13 cellular contexts compared by ENCODE assay signal in the genomic region with DNA sequence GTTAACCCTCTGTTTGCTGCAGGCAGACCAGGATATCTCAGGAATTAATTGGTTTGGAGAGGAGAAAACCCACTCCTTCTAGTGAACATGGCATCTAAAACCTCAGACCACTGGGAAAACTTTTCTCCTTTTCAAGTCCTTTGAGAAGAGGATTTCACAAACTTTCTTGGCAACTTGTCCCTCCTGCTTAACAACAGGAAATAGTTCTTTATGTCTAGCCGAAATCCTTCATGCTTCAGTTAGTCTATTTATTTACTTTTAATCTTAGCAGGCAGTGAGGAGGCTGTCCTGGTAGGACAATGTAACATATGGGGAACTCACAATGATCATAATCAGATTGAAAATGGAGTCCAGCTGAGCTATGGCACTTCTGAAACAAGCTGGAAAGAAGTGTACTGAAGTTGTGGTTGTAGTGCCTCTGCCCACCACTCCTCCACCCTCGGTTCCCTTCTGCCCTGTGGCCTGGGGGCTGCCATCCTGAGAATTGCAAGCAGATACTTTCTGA. TPM values are rescaled to one million over a fixed set of nuclear protein-coding genes. Genes with fewer than 3 reads are reported as not detected.
DNase-seq lines count a peak whose midpoint lies in the region; ATAC-seq and TF ChIP-seq lines count a peak whose summit lies in the region.
"Had no signal": no experiment of that assay in that cellular context is flagged by ENCODE, and none has a peak within 500 bp of the region (broad histone marks: within the 10 kb centered on the region; RNA-seq: fewer than 3 reads in every experiment).

No MANE protein-coding gene starts in this region.

- H3K27me3 Mint-ChIP-seq in neural crest cell (ENCODE audit: low read depth) (peaks cover 4% of the 10 kb centered on the region), progenitor cell of endocrine pancreas (peaks cover 18% of the 10 kb centered on the region), chondrocyte (ENCODE audit: low read depth) (peaks cover 2% of the 10 kb centered on the region)
- H3K27me3 Mint-ChIP-seq: activated naive CD8-positive, alpha-beta T cell had no signal

- ATAC-seq in HG02885 (IDR thresholded peaks at IDR 0.05; ENCODE audit: poor library complexity, unreplicated experiment) = peak; percentile 10

- peaks cover 42% of the 10 kb centered on the region for H3K4me1 Mint-ChIP-seq in neural crest cell
- H3K4me1 Mint-ChIP-seq in progenitor cell of endocrine pancreas (ENCODE audit: low read depth) = peaks cover 7% of the 10 kb centered on the region
- peaks cover 9% of the 10 kb centered on the region for H3K4me1 Mint-ChIP-seq in chondrocyte (ENCODE audit: low read depth)

- H3K36me3 Mint-ChIP-seq in neural crest cell (ENCODE audit: low read depth) (no peaks in the 10 kb centered on the region), progenitor cell of endocrine pancreas (ENCODE audit: insufficient read depth) (no peaks in the 10 kb centered on the region), chondrocyte (ENCODE audit: low read depth) (no peaks in the 10 kb centered on the region)
- H3K36me3 Mint-ChIP-seq: activated naive CD8-positive, alpha-beta T cell; CD8-positive, alpha-beta memory T cell; natural killer cell treated with Interleukin-12 subunit alpha and Interleukin-12 subunit beta and Interleukin-15 and Interleukin-18, amount 100 ng/mL, for 72 hours had no signal

- H3K27ac Mint-ChIP-seq in neural crest cell (ENCODE audit: unreplicated experiment) (no peak overlapping the region), progenitor cell of endocrine pancreas (no peak overlapping the region), chondrocyte (ENCODE audit: unreplicated experiment) (no peak overlapping the region)
- H3K27ac Mint-ChIP-seq: activated naive CD8-positive, alpha-beta T cell; CD8-positive, alpha-beta memory T cell; natural killer cell treated with Interleukin-12 subunit alpha and Interleukin-12 subunit beta and Interleukin-15 and Interleukin-18, amount 100 ng/mL, for 72 hours; stimulated activated naive CD8-positive, alpha-beta T cell treated with anti-CD3 and anti-CD28 coated beads, Interleukin-15, Interleukin-2, amounts not matched to agents 100 ng/mL and 50 ng/mL, for 24 hours had no signal

- peak overlapping the region; percentile 61 for H3K4me3 Mint-ChIP-seq in neural crest cell
- no peak overlapping the region for H3K4me3 Mint-ChIP-seq in progenitor cell of endocrine pancreas (ENCODE audit: low read depth)
- H3K4me3 Mint-ChIP-seq in chondrocyte (ENCODE audit: unreplicated experiment) = no peak overlapping the region
- H3K4me3 Mint-ChIP-seq: activated naive CD8-positive, alpha-beta T cell had no signal

- H3K9me3 Mint-ChIP-seq in neural crest cell (no peaks in the 10 kb centered on the region), progenitor cell of endocrine pancreas (ENCODE audit: low read depth) (no peaks in the 10 kb centered on the region), chondrocyte (ENCODE audit: low read depth) (no peaks in the 10 kb centered on the region)
- H3K9me3 Mint-ChIP-seq: CD8-positive, alpha-beta memory T cell; natural killer cell treated with Interleukin-12 subunit alpha and Interleukin-12 subunit beta and Interleukin-15 and Interleukin-18, amount 100 ng/mL, for 72 hours; stimulated activated naive CD8-positive, alpha-beta T cell treated with anti-CD3 and anti-CD28 coated beads, Interleukin-15, Interleukin-2, amounts not matched to agents 100 ng/mL and 50 ng/mL, for 24 hours had no signal

- DNase-seq in EH (ENCODE audit: low read depth) = peak; percentile 47
- DNase-seq in astrocyte of the hippocampus (ENCODE audit: low read depth, low spot score) = peak; percentile 33
- no peak for DNase-seq in neural crest cell (ENCODE audit: low read depth, low spot score)
- DNase-seq in islet precursor cell = no peak
- no peak for DNase-seq in progenitor cell of endocrine pancreas (ENCODE audit: low spot score, unreplicated experiment)
- no peak for DNase-seq in chondrocyte (ENCODE audit: low spot score)
- no peak for DNase-seq in stimulated activated CD4-positive, alpha-beta T cell treated with anti-CD3 and anti-CD28 coated beads, Interleukin-2, amount 100 ng/mL, for 24 hours

- no peak for TF ChIP-seq CTCF in neural crest cell (conservative IDR thresholded peaks at IDR 0.05)
- no peak for TF ChIP-seq CTCF in progenitor cell of endocrine pancreas (IDR thresholded peaks at IDR 0.05; ENCODE audit: unreplicated experiment)
- no peak for TF ChIP-seq CTCF in chondrocyte (IDR thresholded peaks at IDR 0.05)

RNA-seq across cellular contexts. Expression of a gene that starts 50.6 kb away (rescaled TPM):
- total RNA-seq in neural crest cell = 0.33 and 0.52 TPM in 2 replicates
- not detected in 2 replicates for total RNA-seq in progenitor cell of endocrine pancreas
- total RNA-seq in chondrocyte = 0.12 to 0.18 TPM in 2 of 3 replicates, not detected in the other
- total RNA-seq: CD8-positive, alpha-beta memory T cell; epithelial cell of proximal tubule; natural killer cell treated with Interleukin-12 subunit alpha and Interleukin-12 subunit beta and Interleukin-15 and Interleukin-18, amount 100 ng/mL, for 72 hours had no signal

Comparison
In these comparisons a context has a peak if more than half of its experiments do, and no peak if none do; other contexts are left out.
1. DNase-seq: peak in EH (single experiment) and astrocyte of the hippocampus (single experiment); none in neural crest cell (single experiment), islet precursor cell (single experiment), progenitor cell of endocrine pancreas (single experiment), chondrocyte (single experiment) and stimulated activated CD4-positive, alpha-beta T cell treated with anti-CD3 and anti-CD28 coated beads, Interleukin-2, amount 100 ng/mL, for 24 hours (0 of 2).